In genomic region chr9:16031971-16032370, GRCh38 we compare ENCODE assay signal across 22 cellular contexts.
A peak's percentile ranks its signal among the peaks of the same experiment; 100 is the strongest.
DNase-seq lines count a peak whose midpoint lies in the region; ATAC-seq and TF ChIP-seq lines count a peak whose summit lies in the region.
"Had no signal": no experiment of that assay in that cellular context is flagged by ENCODE, and none has a peak within 500 bp of the region (broad histone marks: within the 10 kb centered on the region; RNA-seq: fewer than 3 reads in every experiment).

No MANE protein-coding gene starts in this region.

- H4K91ac ChIP-seq in IMR-90 (ENCODE audit: insufficient read depth, low read depth, low read length), result peak overlapping the region; percentile 13

- TF ChIP-seq POLR2A in IMR-90 (IDR thresholded peaks at IDR 0.05; ENCODE audit: low read depth, low read length), result no peak

- no peak for TF ChIP-seq CTCF in IMR-90 (conservative IDR thresholded peaks at IDR 0.05; ENCODE audit: low read depth, low read length)
- no peak for TF ChIP-seq CTCF in neural progenitor cell (IDR thresholded peaks at IDR 0.05)

- no peaks in the 10 kb centered on the region for H3K36me3 ChIP-seq in IMR-90 (ENCODE audit: control insufficient read depth, insufficient read depth, low read length)
- no peaks in the 10 kb centered on the region for H3K36me3 ChIP-seq in mesendoderm (ENCODE audit: control insufficient read depth, insufficient read depth, low read length)
- no peaks in the 10 kb centered on the region for H3K36me3 ChIP-seq in neural progenitor cell
- H3K36me3 ChIP-seq: heart left ventricle, thyroid gland had no signal

- POLR2A ChIA-PET in IMR-90 (lab: Charles Lee; ENCODE audit: unreplicated experiment), result no interaction called here

- H3K4ac ChIP-seq in IMR-90 (ENCODE audit: low read depth, low read length) (peak overlapping the region; percentile 75), mesendoderm (ENCODE audit: low read depth, low read length) (no peak overlapping the region)

- H3K79me1 ChIP-seq in IMR-90 (ENCODE audit: low read depth in 1 of 2, low read length in 2 of 2) (no peaks in the 10 kb centered on the region), mesendoderm (ENCODE audit: low read length) (no peaks in the 10 kb centered on the region)

- no peak overlapping the region for H3K4me3 Mint-ChIP-seq in neural progenitor cell
- H3K4me3 Mint-ChIP-seq: activated naive CD8-positive, alpha-beta T cell treated with anti-CD3 and anti-CD28 coated beads, Interleukin-2, amount 50 U/mL, for 24 hours; CD8-positive, alpha-beta memory T cell; stimulated activated memory B cell treated with anti-CD40 and anti-IgM and Interleukin-4, amounts not matched to agents 10 μg/mL and 1 μg/mL and 100 μg/mL, for 72 hours had no signal

- CTCF ChIA-PET in IMR-90 (lab: Yijun Ruan, JAX), result no interaction called here

- H3K18ac ChIP-seq in IMR-90 (ENCODE audit: low read depth, low read length), result no peak overlapping the region
- H3K18ac ChIP-seq in mesendoderm (ENCODE audit: low read length), result no peak overlapping the region

- no peak; the same call in 1 of the 2 replicates for ATAC-seq in IMR-90 (ENCODE audit: low read depth)
- ATAC-seq: activated naive CD8-positive, alpha-beta T cell treated with anti-CD3 and anti-CD28 coated beads, Interleukin-2, amount 50 U/mL, for 24 hours; heart left ventricle; Panc1; stimulated activated memory B cell treated with anti-CD40 and anti-IgM and Interleukin-4, amounts not matched to agents 10 μg/mL and 1 μg/mL and 100 μg/mL, for 72 hours had no signal

- H3K56ac ChIP-seq in IMR-90 (ENCODE audit: extremely low read depth, insufficient read depth, low read length), result no peak overlapping the region
- H3K56ac ChIP-seq in mesendoderm (ENCODE audit: low read length), result peak overlapping the region; percentile 47

- H3K36me3 Mint-ChIP-seq in neural progenitor cell, result peaks cover 9% of the 10 kb centered on the region
- H3K36me3 Mint-ChIP-seq: CD8-positive, alpha-beta memory T cell; stimulated activated memory B cell treated with anti-CD40 and anti-IgM and Interleukin-4, amounts not matched to agents 10 μg/mL and 1 μg/mL and 100 μg/mL, for 72 hours had no signal

- peak overlapping the region; percentile 22; the same call in 2 of the 3 replicates for H2BK15ac ChIP-seq in IMR-90 (ENCODE audit: low read depth, low read length)
- no peak overlapping the region for H2BK15ac ChIP-seq in mesendoderm (replicated peaks; ENCODE audit: low read depth)

- H3K9ac ChIP-seq in IMR-90 (ENCODE audit: low read depth, low read length) (no peak overlapping the region), mesendoderm (ENCODE audit: low read length) (no peak overlapping the region), neural progenitor cell (no peak overlapping the region)

- H2AFZ ChIP-seq in IMR-90 (replicated peaks; ENCODE audit: low read length, poor library complexity) (no peak overlapping the region), neural progenitor cell (replicated peaks) (no peak overlapping the region)

- H3K27ac ChIP-seq in IMR-90 (ENCODE audit: insufficient read depth, low read length) (peak overlapping the region; percentile 4; the same call in 1 of the 2 replicates), mesendoderm (ENCODE audit: low read depth, low read length) (no peak overlapping the region), neural progenitor cell (no peak overlapping the region)
- H3K27ac ChIP-seq: heart left ventricle, thyroid gland had no signal

- TF ChIP-seq RAD21 in IMR-90 (IDR thresholded peaks at IDR 0.05; ENCODE audit: low read length), result no peak

- dilution Hi-C loops in IMR-90 (cut with HindIII; ENCODE audit: low sequenced_read_pairs, unreplicated experiment), result no loop called here

- H3K4me2 ChIP-seq in IMR-90 (ENCODE audit: low read depth, low read length) (no peak overlapping the region), mesendoderm (ENCODE audit: low read length) (no peak overlapping the region), neural progenitor cell (no peak overlapping the region)

- peak overlapping the region; percentile 78; the same call in 1 of the 2 replicates for H2BK20ac ChIP-seq in IMR-90 (ENCODE audit: low read depth, low read length)

- peaks cover 8% of the 10 kb centered on the region for H3K4me1 Mint-ChIP-seq in neural progenitor cell
- H3K4me1 Mint-ChIP-seq: CD8-positive, alpha-beta memory T cell; stimulated activated memory B cell treated with anti-CD40 and anti-IgM and Interleukin-4, amounts not matched to agents 10 μg/mL and 1 μg/mL and 100 μg/mL, for 72 hours had no signal

- H3K79me2 ChIP-seq in mesendoderm (ENCODE audit: control insufficient read depth, insufficient read depth, low read length), result no peaks in the 10 kb centered on the region
- H3K79me2 ChIP-seq in neural progenitor cell (ENCODE audit: low read depth), result no peaks in the 10 kb centered on the region

- in situ Hi-C loops in IMR-90 (cut with MboI; ENCODE audit: low sequenced_read_pairs), result no loop called here

- H3K4me1 ChIP-seq in IMR-90 (ENCODE audit: control insufficient read depth, insufficient read depth, low read length), result peaks cover 26% of the 10 kb centered on the region
- peaks cover 13% of the 10 kb centered on the region for H3K4me1 ChIP-seq in mesendoderm (ENCODE audit: control insufficient read depth, low read depth, low read length)
- H3K4me1 ChIP-seq in neural progenitor cell, result no peaks in the 10 kb centered on the region
- H3K4me1 ChIP-seq: heart left ventricle, thyroid gland had no signal

- H2BK5ac ChIP-seq in IMR-90 (ENCODE audit: low read depth, low read length, poor library complexity, severe bottlenecking) (no peak overlapping the region), mesendoderm (ENCODE audit: low read length) (no peak overlapping the region)

- no TSS peak for BruUV-seq in IMR-90 (replicated peaks; lab: Mats Ljungman, UMichigan)

- peak overlapping the region; percentile 16 to 47; a peak in 2 of 4 replicates for H4K8ac ChIP-seq in IMR-90 (ENCODE audit: low read depth in 2 of 2, low read length in 2 of 2)
- H4K8ac ChIP-seq in mesendoderm (ENCODE audit: low read depth, low read length), result no peak overlapping the region

- DNase-seq in AG20443 (ENCODE audit: low spot score) (peak; percentile 25), IMR-90 (no peak), astrocyte of the hippocampus (ENCODE audit: low read depth, low spot score) (peak; percentile 96), mesendoderm (no peak), neural progenitor cell (ENCODE audit: low spot score) (no peak), C1 segment of cervical spinal cord (lab: John Stamatoyannopoulos, UW) (no peak), OCI-M1 (lab: John Stamatoyannopoulos, UW) (no peak)
- no peak for DNase-seq in stimulated activated CD4-positive, alpha-beta T cell treated with anti-CD3 and anti-CD28 coated beads, Interleukin-2, amount 100 ng/mL, for 24 hours
- DNase-seq: activated CD4-positive, alpha-beta T cell treated with anti-CD3 and anti-CD28 coated beads for 1 hour; activated naive CD8-positive, alpha-beta T cell treated with anti-CD3 and anti-CD28 coated beads, Interleukin-2, amount 50 U/mL, for 24 hours; CD8-positive, alpha-beta memory T cell; effector memory CD4-positive, alpha-beta T cell; heart left ventricle; kidney; NCI-H1417; NCI-H2171; NCI-H774; retina; thyroid gland had no signal

- H3K27me3 Mint-ChIP-seq in neural progenitor cell (ENCODE audit: insufficient read depth, low read depth), result peaks cover 3% of the 10 kb centered on the region
- H3K27me3 Mint-ChIP-seq: activated naive CD8-positive, alpha-beta T cell treated with anti-CD3 and anti-CD28 coated beads, Interleukin-2, amount 50 U/mL, for 24 hours; CD8-positive, alpha-beta memory T cell; stimulated activated memory B cell treated with anti-CD40 and anti-IgM and Interleukin-4, amounts not matched to agents 10 μg/mL and 1 μg/mL and 100 μg/mL, for 72 hours had no signal

- H3K14ac ChIP-seq in IMR-90 (replicated peaks; ENCODE audit: low read depth, low read length), result peak overlapping the region; percentile 37; the same call in 1 of the 2 replicates

- H2AK9ac ChIP-seq in IMR-90 (replicated peaks; ENCODE audit: low read depth, low read length, poor library complexity), result no peak overlapping the region

- peaks cover 9% of the 10 kb centered on the region for H3K9me1 ChIP-seq in IMR-90 (ENCODE audit: insufficient read depth, low read length)

- H2BK120ac ChIP-seq in IMR-90 (ENCODE audit: low read depth, low read length), result peak overlapping the region; percentile 83
- no peak overlapping the region for H2BK120ac ChIP-seq in mesendoderm (ENCODE audit: low read depth, low read length)

- peak overlapping the region; percentile 76 for H2AK5ac ChIP-seq in IMR-90 (ENCODE audit: low read depth, low read length)
- H2AK5ac ChIP-seq in mesendoderm (ENCODE audit: low read length), result no peak overlapping the region

- H4K20me1 ChIP-seq in IMR-90 (ENCODE audit: insufficient read depth, low read length) (no peaks in the 10 kb centered on the region), neural progenitor cell (ENCODE audit: low read depth) (no peaks in the 10 kb centered on the region)

- H3K27me3 ChIP-seq in IMR-90 (ENCODE audit: control insufficient read depth, insufficient read depth, low read length) (no peaks in the 10 kb centered on the region), mesendoderm (ENCODE audit: insufficient read depth, low read length, poor library complexity) (no peaks in the 10 kb centered on the region), neural progenitor cell (no peaks in the 10 kb centered on the region)
- H3K27me3 ChIP-seq: heart left ventricle, thyroid gland had no signal

- no CpG with 5 or more reads among the region's 6 CpGs for WGBS in IMR-90 (ENCODE audit: extremely low coverage in 2 of 2, insufficient read length in 1 of 2), 2 experiments
- no CpG with 5 or more reads among the region's 6 CpGs for WGBS in mesendoderm (ENCODE audit: extremely low coverage, insufficient coverage, low lambda C conversion rate)

- peaks cover 4% of the 10 kb centered on the region; the same call in 1 of the 2 replicates for H3K9me3 ChIP-seq in IMR-90 (ENCODE audit: control insufficient read depth, insufficient read depth, low read length)
- H3K9me3 ChIP-seq in neural progenitor cell (ENCODE audit: low read depth), result no peaks in the 10 kb centered on the region
- H3K9me3 ChIP-seq: heart left ventricle, thyroid gland had no signal

- intact Hi-C loops in IMR-90 (cut with micrococcal nuclease), result no loop called here

- H3K9me3 Mint-ChIP-seq in neural progenitor cell, result peaks cover 17% of the 10 kb centered on the region
- H3K9me3 Mint-ChIP-seq: activated naive CD8-positive, alpha-beta T cell treated with anti-CD3 and anti-CD28 coated beads, Interleukin-2, amount 50 U/mL, for 24 hours; activated T-helper 2 cell treated with anti-CD3 and anti-CD28 coated beads, Interferon-gamma antibody, Interleukin-2, Interleukin-4, amounts not matched to agents 10 μg/mL and 5 μg/mL and 100 μg/mL, durations not matched to agents 14 hours and 24 hours and 36 hours had no signal

- H3K4me3 ChIP-seq in IMR-90 (ENCODE audit: insufficient read depth, low read depth, low read length) (no peak overlapping the region), mesendoderm (ENCODE audit: low read length) (no peak overlapping the region), neural progenitor cell (no peak overlapping the region)
- H3K4me3 ChIP-seq: heart left ventricle, thyroid gland had no signal

- H3K27ac Mint-ChIP-seq in neural progenitor cell, result no peak overlapping the region
- H3K27ac Mint-ChIP-seq: activated naive CD8-positive, alpha-beta T cell treated with anti-CD3 and anti-CD28 coated beads, Interleukin-2, amount 50 U/mL, for 24 hours; activated T-helper 2 cell treated with anti-CD3 and anti-CD28 coated beads, Interferon-gamma antibody, Interleukin-2, Interleukin-4, amounts not matched to agents 10 μg/mL and 5 μg/mL and 100 μg/mL, durations not matched to agents 14 hours and 24 hours and 36 hours; CD8-positive, alpha-beta memory T cell; stimulated activated memory B cell treated with anti-CD40 and anti-IgM and Interleukin-4, amounts not matched to agents 10 μg/mL and 1 μg/mL and 100 μg/mL, for 72 hours had no signal

- H3F3A ChIP-seq in neural progenitor cell (ENCODE audit: low read depth), result no peaks in the 10 kb centered on the region

- no peak overlapping the region for H4K5ac ChIP-seq in IMR-90 (ENCODE audit: low read depth, low read length)
- H4K5ac ChIP-seq in mesendoderm (ENCODE audit: low read length), result no peak overlapping the region

- H3K23ac ChIP-seq in IMR-90 (ENCODE audit: low read depth, low read length), result peak overlapping the region; percentile 11; the same call in 1 of the 2 replicates
- H3K23ac ChIP-seq in mesendoderm (ENCODE audit: low read length), result no peak overlapping the region

Comparison
In these comparisons a context has a peak if more than half of its experiments do, and no peak if none do; other contexts are left out.
1. DNase-seq: peak in AG20443 (single experiment) and astrocyte of the hippocampus (single experiment); none in IMR-90 (single experiment), mesendoderm (single experiment), stimulated activated CD4-positive, alpha-beta T cell treated with anti-CD3 and anti-CD28 coated beads, Interleukin-2, amount 100 ng/mL, for 24 hours (0 of 2), neural progenitor cell (single experiment), C1 segment of cervical spinal cord (0 of 14) and OCI-M1 (single experiment).